ENCODE assay signal across 1 cellular context in the genomic region with DNA sequence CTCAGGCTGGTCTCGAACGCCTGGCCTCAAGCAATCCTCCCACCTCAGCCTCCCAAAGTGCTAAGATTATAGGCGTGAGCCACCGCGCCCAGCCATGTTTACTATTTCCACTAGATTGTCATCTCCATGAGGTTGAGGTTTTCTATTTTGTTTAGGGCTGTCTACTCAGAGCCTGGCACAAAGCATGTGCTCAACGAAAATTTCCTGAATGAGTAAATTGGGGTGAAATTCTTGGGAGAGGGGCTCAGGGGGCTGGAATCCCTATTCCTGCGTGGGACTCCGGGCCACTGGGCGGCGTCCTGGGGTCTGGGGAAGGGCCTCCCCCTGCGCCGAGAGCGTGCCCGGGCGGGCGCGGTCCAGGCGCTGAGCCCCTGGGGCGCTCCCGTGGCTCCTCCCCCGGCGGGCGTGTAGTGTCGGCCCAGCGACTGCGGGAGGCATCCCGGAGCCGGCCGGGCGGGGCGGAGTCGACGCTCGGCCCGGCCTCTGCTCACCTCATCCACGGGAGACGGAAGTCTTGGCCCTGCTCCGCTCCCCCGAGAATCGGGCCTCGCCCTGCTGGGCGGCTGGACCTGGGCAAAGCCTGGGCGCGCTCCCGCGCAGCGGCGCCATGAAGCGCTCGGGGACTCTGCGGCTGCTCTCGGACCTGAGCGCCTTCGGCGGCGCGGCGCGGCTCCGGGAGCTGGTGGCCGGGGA.
A peak's percentile ranks its signal among the peaks of the same experiment; 100 is the strongest.
TF ChIP-seq lines count a peak whose summit lies in the region.

A gene (plus strand): TSS at position 482 of the 693 bp plus-strand sequence. CDS start 126 bp downstream, at position 608.

TF ChIP-seq in SK-N-SH treated with all-trans-retinoic acid at 6 μM for 48 hours, 23 proteins besides CTCF, POLR2A, EP300 and RAD21 (continued from another document):
- TF ChIP-seq, protein P1, sequence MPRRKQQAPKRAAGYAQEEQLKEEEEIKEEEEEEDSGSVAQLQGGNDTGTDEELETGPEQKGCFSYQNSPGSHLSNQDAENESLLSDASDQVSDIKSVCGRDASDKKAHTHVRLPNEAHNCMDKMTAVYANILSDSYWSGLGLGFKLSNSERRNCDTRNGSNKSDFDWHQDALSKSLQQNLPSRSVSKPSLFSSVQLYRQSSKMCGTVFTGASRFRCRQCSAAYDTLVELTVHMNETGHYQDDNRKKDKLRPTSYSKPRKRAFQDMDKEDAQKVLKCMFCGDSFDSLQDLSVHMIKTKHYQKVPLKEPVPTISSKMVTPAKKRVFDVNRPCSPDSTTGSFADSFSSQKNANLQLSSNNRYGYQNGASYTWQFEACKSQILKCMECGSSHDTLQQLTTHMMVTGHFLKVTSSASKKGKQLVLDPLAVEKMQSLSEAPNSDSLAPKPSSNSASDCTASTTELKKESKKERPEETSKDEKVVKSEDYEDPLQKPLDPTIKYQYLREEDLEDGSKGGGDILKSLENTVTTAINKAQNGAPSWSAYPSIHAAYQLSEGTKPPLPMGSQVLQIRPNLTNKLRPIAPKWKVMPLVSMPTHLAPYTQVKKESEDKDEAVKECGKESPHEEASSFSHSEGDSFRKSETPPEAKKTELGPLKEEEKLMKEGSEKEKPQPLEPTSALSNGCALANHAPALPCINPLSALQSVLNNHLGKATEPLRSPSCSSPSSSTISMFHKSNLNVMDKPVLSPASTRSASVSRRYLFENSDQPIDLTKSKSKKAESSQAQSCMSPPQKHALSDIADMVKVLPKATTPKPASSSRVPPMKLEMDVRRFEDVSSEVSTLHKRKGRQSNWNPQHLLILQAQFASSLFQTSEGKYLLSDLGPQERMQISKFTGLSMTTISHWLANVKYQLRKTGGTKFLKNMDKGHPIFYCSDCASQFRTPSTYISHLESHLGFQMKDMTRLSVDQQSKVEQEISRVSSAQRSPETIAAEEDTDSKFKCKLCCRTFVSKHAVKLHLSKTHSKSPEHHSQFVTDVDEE (CRISPR knock-in tag; IDR thresholded peaks at IDR 0.05): peak; percentile 63; the same call in 1 of the 2 replicates
- no peak for TF ChIP-seq PPARA (CRISPR knock-in tag; IDR thresholded peaks at IDR 0.05; ENCODE audit: borderline replicate concordance)
